ENCODE assay signal across 14 cellular contexts in genomic region chr13:32256243-32256642, GRCh38. TPM values are rescaled to one million over a fixed set of nuclear protein-coding genes. Genes with fewer than 3 reads are reported as not detected.
"Had no signal": no experiment of that assay in that cellular context is flagged by ENCODE, and none has a peak within 500 bp of the region (broad histone marks: within the 10 kb centered on the region; RNA-seq: fewer than 3 reads in every experiment).

No MANE protein-coding gene starts in this region.

- H3K27ac Mint-ChIP-seq: activated naive CD8-positive, alpha-beta T cell; mesothelial cell of epicardium; T-helper 1 cell treated with Interleukin-12 subunit alpha and Interleukin-12 subunit beta and Interleukin-4 antibody, amounts not matched to agents 30 μg/mL and 1 μg/mL, for 36 hours had no signal

- H3K9me3 Mint-ChIP-seq: mesothelial cell of epicardium; neural crest cell; T-helper 1 cell treated with Interleukin-12 subunit alpha and Interleukin-12 subunit beta and Interleukin-4 antibody, amounts not matched to agents 30 μg/mL and 1 μg/mL, for 36 hours had no signal

- H3K36me3 Mint-ChIP-seq: activated naive CD8-positive, alpha-beta T cell had no signal

- H3K27me3 ChIP-seq: tibial nerve had no signal

- H3K27me3 Mint-ChIP-seq: activated naive CD8-positive, alpha-beta T cell had no signal

- H3K9me3 ChIP-seq: tibial nerve had no signal

- H3K36me3 ChIP-seq: tibial nerve had no signal

- H3K4me3 Mint-ChIP-seq: activated naive CD8-positive, alpha-beta T cell; mesothelial cell of epicardium; neural crest cell; T-helper 1 cell treated with Interleukin-12 subunit alpha and Interleukin-12 subunit beta and Interleukin-4 antibody, amounts not matched to agents 30 μg/mL and 1 μg/mL, for 36 hours had no signal

- DNase-seq: activated effector memory CD4-positive, alpha-beta T cell treated with anti-CD3 and anti-CD28 coated beads, Interleukin-2, amount 50 U/mL, for 16 hours; activated T-cell treated with anti-CD3 and anti-CD28 coated beads, Interleukin-2, amount 50 U/mL, for 1 hour; amygdala; foreskin melanocyte had no signal

- H3K4me3 ChIP-seq: skin epidermis had no signal

RNA-seq across cellular contexts. Expression of gene ZAR1L, which starts 58.9 kb away (rescaled TPM):
- total RNA-seq: lower leg skin, mesothelial cell of epicardium, myocyte, osteocyte had no signal
- polyA plus RNA-seq: keratinocyte had no signal
